Comparison of ENCODE assay signal across 18 cellular contexts in genomic region chr20:35956616-35957015, GRCh38. TPM values are rescaled to one million over a fixed set of nuclear protein-coding genes. Genes with fewer than 3 reads are reported as not detected.
DNase-seq lines count a peak whose midpoint lies in the region; ATAC-seq and TF ChIP-seq lines count a peak whose summit lies in the region.
"Had no signal": no experiment of that assay in that cellular context is flagged by ENCODE, and none has a peak within 500 bp of the region (broad histone marks: within the 10 kb centered on the region; RNA-seq: fewer than 3 reads in every experiment).

No MANE protein-coding gene starts in this region.

- H3K9me3 Mint-ChIP-seq in natural killer cell (no peaks in the 10 kb centered on the region), brain (peaks cover 0 to 2% (median 0%) of the 10 kb centered on the region in 5 experiments), nephron progenitor cell (peaks cover 10% of the 10 kb centered on the region)
- no peaks in the 10 kb centered on the region for H3K9me3 Mint-ChIP-seq in natural killer cell treated with Interleukin-12 subunit alpha and Interleukin-12 subunit beta and Interleukin-15 and Interleukin-18, amount 100 ng/mL, for 72 hours
- peaks cover 5% of the 10 kb centered on the region for H3K9me3 Mint-ChIP-seq in activated T-cell treated with anti-CD3 and anti-CD28 coated beads, Interleukin-2, amount 50 U/mL, for 24 hours

- ATAC-seq in natural killer cell (no peak), omental fat pad (ENCODE audit: low FRiP score) (no peak), left cardiac atrium (no peak)
- no peak for ATAC-seq in natural killer cell treated with Interleukin-12 subunit alpha and Interleukin-12 subunit beta and Interleukin-15 and Interleukin-18, amount 100 ng/mL, for 72 hours
- ATAC-seq: HepG2, Panc1, Right ventricle myocardium inferior had no signal

- H3K36me3 Mint-ChIP-seq in natural killer cell: no peaks in the 10 kb centered on the region
- H3K36me3 Mint-ChIP-seq in natural killer cell treated with Interleukin-12 subunit alpha and Interleukin-12 subunit beta and Interleukin-15 and Interleukin-18, amount 100 ng/mL, for 72 hours: no peaks in the 10 kb centered on the region
- H3K36me3 Mint-ChIP-seq in brain: peaks cover 5% of the 10 kb centered on the region
- H3K36me3 Mint-ChIP-seq in nephron progenitor cell (ENCODE audit: low read depth): peaks cover 25% of the 10 kb centered on the region
- peaks cover 26% of the 10 kb centered on the region for H3K36me3 Mint-ChIP-seq in activated T-cell treated with anti-CD3 and anti-CD28 coated beads, Interleukin-2, amount 50 U/mL, for 24 hours (ENCODE audit: low read depth)

- no peak for TF ChIP-seq CTCF in natural killer cell (IDR thresholded peaks at IDR 0.05)
- TF ChIP-seq CTCF in brain (conservative IDR thresholded peaks at IDR 0.05): no peak
- TF ChIP-seq CTCF in nephron progenitor cell (IDR thresholded peaks at IDR 0.05): no peak
- no peak for TF ChIP-seq CTCF in omental fat pad (IDR thresholded peaks at IDR 0.05)

- no peak overlapping the region for H3K27ac Mint-ChIP-seq in natural killer cell
- H3K27ac Mint-ChIP-seq in natural killer cell treated with Interleukin-12 subunit alpha and Interleukin-12 subunit beta and Interleukin-15 and Interleukin-18, amount 100 ng/mL, for 72 hours: no peak overlapping the region
- no peak overlapping the region for H3K27ac Mint-ChIP-seq in brain
- peak overlapping the region; percentile 5 for H3K27ac Mint-ChIP-seq in nephron progenitor cell
- H3K27ac Mint-ChIP-seq in activated T-cell treated with anti-CD3 and anti-CD28 coated beads, Interleukin-2, amount 50 U/mL, for 24 hours: no peak overlapping the region

- H3K27me3 Mint-ChIP-seq in natural killer cell (ENCODE audit: low read depth in 2 of 2): peaks cover 0 to 3% of the 10 kb centered on the region in 2 donors
- H3K27me3 Mint-ChIP-seq in natural killer cell treated with Interleukin-12 subunit alpha and Interleukin-12 subunit beta and Interleukin-15 and Interleukin-18, amount 100 ng/mL, for 72 hours: peaks cover 0 to 5% of the 10 kb centered on the region in 2 donors
- peaks cover 21% of the 10 kb centered on the region for H3K27me3 Mint-ChIP-seq in brain
- H3K27me3 Mint-ChIP-seq in nephron progenitor cell (ENCODE audit: low read depth, poor library complexity): no peaks in the 10 kb centered on the region
- H3K27me3 Mint-ChIP-seq in activated T-cell treated with anti-CD3 and anti-CD28 coated beads, Interleukin-2, amount 50 U/mL, for 24 hours: no peaks in the 10 kb centered on the region

- peaks cover 17 to 25% of the 10 kb centered on the region in 2 donors for H3K4me1 Mint-ChIP-seq in natural killer cell
- H3K4me1 Mint-ChIP-seq in natural killer cell treated with Interleukin-12 subunit alpha and Interleukin-12 subunit beta and Interleukin-15 and Interleukin-18, amount 100 ng/mL, for 72 hours (ENCODE audit: low read depth in 2 of 2): peaks cover 9 to 19% of the 10 kb centered on the region in 2 donors
- peaks cover 20% of the 10 kb centered on the region for H3K4me1 Mint-ChIP-seq in brain
- peaks cover 27% of the 10 kb centered on the region for H3K4me1 Mint-ChIP-seq in nephron progenitor cell
- H3K4me1 Mint-ChIP-seq in activated T-cell treated with anti-CD3 and anti-CD28 coated beads, Interleukin-2, amount 50 U/mL, for 24 hours (ENCODE audit: low read depth): peaks cover 22% of the 10 kb centered on the region

- intact Hi-C loops in natural killer cell (cut with micrococcal nuclease) (no loop called here), left cardiac atrium (cut with DNase I) (no loop called here)

- H3K4me3 Mint-ChIP-seq in natural killer cell (peak overlapping the region; percentile 5), brain (peak overlapping the region in 4 of 5 experiments; percentile 28 to 70 (median 46)), nephron progenitor cell (no peak overlapping the region)
- no peak overlapping the region for H3K4me3 Mint-ChIP-seq in natural killer cell treated with Interleukin-12 subunit alpha and Interleukin-12 subunit beta and Interleukin-15 and Interleukin-18, amount 100 ng/mL, for 72 hours
- no peak overlapping the region for H3K4me3 Mint-ChIP-seq in activated T-cell treated with anti-CD3 and anti-CD28 coated beads, Interleukin-2, amount 50 U/mL, for 24 hours

- DNase-seq in natural killer cell: no peak
- DNase-seq in natural killer cell treated with Interleukin-12 subunit alpha and Interleukin-12 subunit beta and Interleukin-15 and Interleukin-18, amount 100 ng/mL, for 72 hours (ENCODE audit: low spot score): no peak
- no peak for DNase-seq in nephron progenitor cell
- DNase-seq in omental fat pad (ENCODE audit: low spot score): no peak
- no peak for DNase-seq in left cardiac atrium
- no peak for DNase-seq in activated T-cell treated with anti-CD3 and anti-CD28 coated beads, Interleukin-2, amount 50 U/mL, for 24 hours
- DNase-seq: Calu3, DMS53, H7, NCI-H1048, NCI-H1436 treated with DMSO at 0.1 percent for 48 hours, NCI-H2029 treated with DMSO at 0.1 percent for 48 hours, NCI-H510A treated with DMSO at 0.1 percent for 48 hours, NCI-H82 had no signal

RNA-seq across cellular contexts. Expression of gene SCAND1, which starts 2.3 kb away (rescaled TPM):
- total RNA-seq in natural killer cell (10 to 100 TPM; 51.4 to 70.3 (median 63.9) TPM), omental fat pad (100 to 1,000 TPM in 2 of 4 donors, 10 to 100 TPM in 2; 65.0 to 102 (median 100) TPM), left cardiac atrium (10 to 100 TPM; 41.0 to 52.2 TPM)
- total RNA-seq in natural killer cell treated with Interleukin-12 subunit alpha and Interleukin-12 subunit beta and Interleukin-15 and Interleukin-18, amount 100 ng/mL, for 72 hours: 10 to 100 TPM; 44.8 to 55.4 TPM
- 132 TPM for polyA plus RNA-seq in brain (ENCODE audit: insufficient read depth, low read depth, low replicate concordance)

RNA-seq across cellular contexts. Expression of gene CNBD2, which starts 11.8 kb away (rescaled TPM):
- total RNA-seq in natural killer cell (10 to 100 TPM; 17.2 to 20.5 (median 19.5) TPM), omental fat pad (1 to 10 TPM; 2.0 to 6.3 (median 4.1) TPM), left cardiac atrium (1 to 10 TPM; 3.2 to 3.4 TPM)
- total RNA-seq in natural killer cell treated with Interleukin-12 subunit alpha and Interleukin-12 subunit beta and Interleukin-15 and Interleukin-18, amount 100 ng/mL, for 72 hours: 1 to 10 TPM; 4.8 to 6.8 TPM
- polyA plus RNA-seq in brain (ENCODE audit: insufficient read depth, low read depth, low replicate concordance): 11.9 TPM

Comparison
In these comparisons a context has a peak if more than half of its experiments do, and no peak if none do; other contexts are left out.
1. H3K4me3 Mint-ChIP-seq: peak in natural killer cell (single experiment) and brain (4 of 5); none in natural killer cell treated with Interleukin-12 subunit alpha and Interleukin-12 subunit beta and Interleukin-15 and Interleukin-18, amount 100 ng/mL, for 72 hours (single experiment), nephron progenitor cell (single experiment) and activated T-cell treated with anti-CD3 and anti-CD28 coated beads, Interleukin-2, amount 50 U/mL, for 24 hours (single experiment).